1 cellular context compared by ENCODE assay signal in genomic region chr5:72305194-72306142, GRCh38.
TF ChIP-seq lines count a peak whose summit lies in the region.

No MANE protein-coding gene starts in this region.

TF ChIP-seq in H1, 55 proteins besides CTCF, POLR2A, EP300 and RAD21:
- TF ChIP-seq EGR1 (IDR thresholded peaks at IDR 0.05; ENCODE audit: borderline replicate concordance, low read depth, low read length), result no peak
- TF ChIP-seq ASH2L (IDR thresholded peaks at IDR 0.05; ENCODE audit: low read length), result no peak
- no peak for TF ChIP-seq CHD2 (IDR thresholded peaks at IDR 0.05; ENCODE audit: low read length)
- TF ChIP-seq NANOG (IDR thresholded peaks at IDR 0.05; ENCODE audit: insufficient read depth, low read depth, low read length, poor library complexity, severe bottlenecking), result no peak
- TF ChIP-seq HDAC2 (IDR thresholded peaks at IDR 0.05; ENCODE audit: borderline replicate concordance in 1 of 2, low read depth in 2 of 2, low read length in 2 of 2), result no peak
